ENCODE assay signal across 8 cellular contexts in the genomic region with DNA sequence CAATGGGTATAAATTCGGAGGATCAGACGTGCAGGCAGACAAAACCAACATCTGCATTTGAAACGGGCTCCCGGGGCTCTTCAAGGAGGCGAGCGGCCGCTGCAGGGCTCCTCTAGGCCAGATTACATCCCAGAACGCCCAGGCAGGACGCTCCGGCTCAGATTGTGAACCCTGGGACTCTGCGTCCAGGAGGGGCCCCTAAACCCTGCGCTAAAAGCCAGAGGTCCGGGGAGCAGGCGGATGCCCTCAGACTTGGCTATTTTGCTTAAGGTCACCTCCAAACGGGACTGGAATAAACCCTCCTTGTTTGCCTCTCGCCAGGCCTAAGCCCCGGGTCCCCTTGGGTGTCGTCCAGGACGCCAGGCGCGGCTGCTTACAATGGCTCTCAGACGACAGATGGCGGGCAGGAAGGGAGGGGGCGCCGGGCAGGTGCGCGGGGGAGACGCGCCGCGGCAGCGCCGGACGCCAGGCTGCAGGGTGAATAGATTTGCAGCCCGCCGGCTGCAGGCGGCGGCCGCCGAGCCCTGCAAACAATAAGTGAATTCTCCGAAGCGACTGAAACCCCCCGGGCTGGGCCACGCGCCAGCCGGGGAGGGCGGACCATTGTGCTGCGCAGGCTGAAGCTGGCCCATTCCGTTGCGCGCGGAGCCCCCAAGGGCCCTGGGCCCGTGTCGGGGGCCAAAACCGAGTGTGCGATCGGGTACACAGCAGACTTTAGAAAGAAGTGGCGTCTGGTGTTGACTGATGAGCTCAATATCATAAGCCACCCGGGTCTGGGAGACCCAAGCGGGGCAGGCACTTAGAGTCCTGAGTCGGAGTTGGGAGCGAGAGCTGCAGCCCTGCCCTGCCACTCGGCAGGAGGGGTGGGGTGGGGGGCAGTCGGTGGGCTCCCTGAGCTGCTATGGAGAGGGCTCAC. TPM values are rescaled to one million over a fixed set of nuclear protein-coding genes. Genes with fewer than 3 reads are reported as not detected.
DNase-seq lines count a peak whose midpoint lies in the region; ATAC-seq and TF ChIP-seq lines count a peak whose summit lies in the region.

No MANE protein-coding gene starts in this region.

- WGBS in endodermal cell (ENCODE audit: insufficient coverage in 1 of 2, insufficient read length in 1 of 2), 2 experiments, result 8 to 11% methylated on average over 33 to 64 of the region's 64 CpGs
- 8 to 9% methylated on average over 59 to 64 of the region's 64 CpGs for WGBS in aorta, 2 donors

- peaks cover 16% of the 10 kb centered on the region for H3K27me3 ChIP-seq in CD4-positive, alpha-beta memory T cell (ENCODE audit: insufficient read depth, low read length)
- H3K27me3 ChIP-seq in endodermal cell (ENCODE audit: control insufficient read depth, insufficient read depth, low read length, poor library complexity, severe bottlenecking) (peaks cover 35% of the 10 kb centered on the region), aorta (ENCODE audit: control insufficient read depth in 1 of 2, insufficient read depth in 2 of 2, low read length in 1 of 2) (no peaks in the 10 kb centered on the region)

- H3K27me3 Mint-ChIP-seq in CD4-positive, alpha-beta memory T cell, result peaks cover 53 to 66% of the 10 kb centered on the region in 2 donors
- peaks cover 49% of the 10 kb centered on the region for H3K27me3 Mint-ChIP-seq in endodermal cell (ENCODE audit: insufficient read depth)
- H3K27me3 Mint-ChIP-seq in mesothelial cell of epicardium (ENCODE audit: low read depth), result peaks cover 36% of the 10 kb centered on the region

- POLR2A ChIA-PET in CD4-positive, alpha-beta memory T cell (lab: Charles Lee; ENCODE audit: partially characterized antibody), result no interaction called here

- H3K4me1 Mint-ChIP-seq in CD4-positive, alpha-beta memory T cell, result peaks cover 0 to 6% (median 2%) of the 10 kb centered on the region in 4 donors
- H3K4me1 Mint-ChIP-seq in endodermal cell (peaks cover 20% of the 10 kb centered on the region), mesothelial cell of epicardium (peaks cover 23% of the 10 kb centered on the region)

- no peak overlapping the region for H3K27ac Mint-ChIP-seq in CD4-positive, alpha-beta memory T cell
- H3K27ac Mint-ChIP-seq in endodermal cell (no peak overlapping the region), mesothelial cell of epicardium (no peak overlapping the region)

- no peak overlapping the region for H3K27ac ChIP-seq in CD4-positive, alpha-beta memory T cell (ENCODE audit: low read depth, low read length)
- H3K27ac ChIP-seq in endodermal cell (ENCODE audit: low read depth, low read length) (peak overlapping the region; percentile 96), aorta (ENCODE audit: low read depth in 1 of 2, low read length in 2 of 2) (no peak overlapping the region)

- no peak for DNase-seq in CD4-positive, alpha-beta memory T cell
- DNase-seq in NCI-H2227 treated with DMSO at 0.1 percent for 48 hours (lab: John Stamatoyannopoulos, UW), result peak; percentile 47
- DNase-seq in endodermal cell, result peak; percentile 86
- DNase-seq in mesothelial cell of epicardium (ENCODE audit: low spot score in 2 of 2, unreplicated experiment in 2 of 2), result peak in 1 of 2 experiments; percentile 66
- peak in 1 of 2 donors; percentile 76 for DNase-seq in aorta
- DNase-seq in amniotic stem cell (lab: John Stamatoyannopoulos, UW), result no peak
- DNase-seq in effector CD4-positive, alpha-beta T cell, result no peak

- no peaks in the 10 kb centered on the region for H3K36me3 ChIP-seq in CD4-positive, alpha-beta memory T cell (ENCODE audit: insufficient read depth, low read length)
- H3K36me3 ChIP-seq in endodermal cell (ENCODE audit: control insufficient read depth, insufficient read depth, low read length) (no peaks in the 10 kb centered on the region), aorta (ENCODE audit: control insufficient read depth in 1 of 2, insufficient read depth in 2 of 2, low read length in 1 of 2) (no peaks in the 10 kb centered on the region)

- H3K4me1 ChIP-seq in CD4-positive, alpha-beta memory T cell (ENCODE audit: insufficient read depth, low read length), result no peaks in the 10 kb centered on the region
- H3K4me1 ChIP-seq in endodermal cell (ENCODE audit: control insufficient read depth, insufficient read depth, low read length) (no peaks in the 10 kb centered on the region), aorta (ENCODE audit: control insufficient read depth in 1 of 2, insufficient read depth in 2 of 2, low read length in 2 of 2) (no peaks in the 10 kb centered on the region)

- peak overlapping the region; percentile 27 for H3K9ac ChIP-seq in endodermal cell (ENCODE audit: extremely low read depth, low read length, poor library complexity, severe bottlenecking)

- no peaks in the 10 kb centered on the region for H3K9me3 ChIP-seq in CD4-positive, alpha-beta memory T cell (ENCODE audit: control insufficient read depth in 1 of 2, low read length in 2 of 2)
- peaks cover 21% of the 10 kb centered on the region for H3K9me3 ChIP-seq in endodermal cell (ENCODE audit: control insufficient read depth, low read length)
- H3K9me3 ChIP-seq in aorta (ENCODE audit: control insufficient read depth, low read length), result peaks cover 2% of the 10 kb centered on the region

- H3K4me3 ChIP-seq in CD4-positive, alpha-beta memory T cell (ENCODE audit: low read length in 2 of 2), result no peak overlapping the region
- peak overlapping the region; percentile 76 for H3K4me3 ChIP-seq in endodermal cell (ENCODE audit: low read length)
- H3K4me3 ChIP-seq in aorta (ENCODE audit: low read length in 2 of 2), result peak overlapping the region; percentile 19 to 32

- peaks cover 3 to 18% (median 12%) of the 10 kb centered on the region in 8 donors for H3K9me3 Mint-ChIP-seq in CD4-positive, alpha-beta memory T cell
- peaks cover 16% of the 10 kb centered on the region for H3K9me3 Mint-ChIP-seq in endodermal cell
- H3K9me3 Mint-ChIP-seq in mesothelial cell of epicardium, result peaks cover 18% of the 10 kb centered on the region

- intact Hi-C loops in CD4-positive, alpha-beta memory T cell (cut with micrococcal nuclease), result no loop called here
- intact Hi-C loops in aorta (cut with DNase I), result no loop called here

- peak; percentile 63 for ATAC-seq in aorta (ENCODE audit: low FRiP score)
- ATAC-seq in HG03097 (IDR thresholded peaks at IDR 0.05; ENCODE audit: low FRiP score, unreplicated experiment), result no peak

- TF ChIP-seq CTCF in endodermal cell (conservative IDR thresholded peaks at IDR 0.05) (peak; percentile 13), mesothelial cell of epicardium (IDR thresholded peaks at IDR 0.05; ENCODE audit: unreplicated experiment) (no peak)

- H3K36me3 Mint-ChIP-seq in CD4-positive, alpha-beta memory T cell, result peaks cover 0 to 2% of the 10 kb centered on the region in 2 donors
- H3K36me3 Mint-ChIP-seq in endodermal cell (ENCODE audit: low read depth) (no peaks in the 10 kb centered on the region), mesothelial cell of epicardium (peaks cover 8% of the 10 kb centered on the region)

- H3K4me3 Mint-ChIP-seq in CD4-positive, alpha-beta memory T cell, result peak overlapping the region in 6 of 8 donors; percentile 7 to 56 (median 30)
- H3K4me3 Mint-ChIP-seq in endodermal cell, result peak overlapping the region; percentile 52
- peak overlapping the region; percentile 63 for H3K4me3 Mint-ChIP-seq in mesothelial cell of epicardium

- CTCF ChIA-PET in CD4-positive, alpha-beta memory T cell (lab: Charles Lee; ENCODE audit: partially characterized antibody), result no interaction called here

RNA-seq across cellular contexts. Expression of a gene that starts 32.3 kb away (rescaled TPM):
- under 1 TPM in 1 of 2 experiments, not detected in 1; 0.23 TPM for total RNA-seq in CD4-positive, alpha-beta memory T cell
- under 1 TPM in 1 of 2 donors, not detected in 1; 0.48 TPM for polyA plus RNA-seq in CD4-positive, alpha-beta memory T cell
- total RNA-seq in endodermal cell, result 100 to 1,000 TPM; 109 to 153 TPM
- polyA plus RNA-seq in endodermal cell (2013, experiment 1 of 2), result 59.2 TPM
- polyA plus RNA-seq in endodermal cell (2013, experiment 2 of 2), result 56.9 TPM
- total RNA-seq in mesothelial cell of epicardium, result 281 to 297 TPM (median 296 TPM) in 3 replicates
- total RNA-seq in aorta, result 100 to 1,000 TPM in 1 of 2 donors, 10 to 100 TPM in 1; 82.1 to 118 TPM
- polyA plus RNA-seq in aorta, result 10 to 100 TPM; 12.4 to 29.3 TPM

Comparison
In these comparisons a context has a peak if more than half of its experiments do, and no peak if none do; other contexts are left out.
1. DNase-seq: peak in NCI-H2227 treated with DMSO at 0.1 percent for 48 hours (single experiment) and endodermal cell (single experiment); none in CD4-positive, alpha-beta memory T cell (0 of 5), amniotic stem cell (single experiment) and effector CD4-positive, alpha-beta T cell (single experiment).
2. H3K4me3 ChIP-seq: peak in endodermal cell (single experiment) and aorta (2 of 2); none in CD4-positive, alpha-beta memory T cell (0 of 2).
3. RNA of a gene that starts 32.3 kb away (total RNA-seq): 281 to 297 TPM in mesothelial cell of epicardium, 109 to 153 TPM in endodermal cell and 82.1 to 118 TPM in aorta; 0.23 TPM in CD4-positive, alpha-beta memory T cell; every median in the first group is over 10 times any median in the second.
4. Peak in every context shown above with its lines, with median percentiles within 50 percentile points of each other: H3K4me3 Mint-ChIP-seq.